Comparison of ENCODE assay signal across 21 cellular contexts in genomic region chr1:246613131-246613758, GRCh38. TPM values are rescaled to one million over a fixed set of nuclear protein-coding genes. Genes with fewer than 3 reads are reported as not detected.
DNase-seq lines count a peak whose midpoint lies in the region; ATAC-seq, FAIRE-seq and TF ChIP-seq lines count a peak whose summit lies in the region.
"Had no signal": no experiment of that assay in that cellular context is flagged by ENCODE, and none has a peak within 500 bp of the region (broad histone marks: within the 10 kb centered on the region; RNA-seq: fewer than 3 reads in every experiment).

No MANE protein-coding gene starts in this region.

- no peak overlapping the region for H3K9ac ChIP-seq in K562 (ENCODE audit: insufficient read depth in 1 of 2, low read depth in 2 of 2, low read length in 2 of 2)

- no peaks in the 10 kb centered on the region for H3K9me1 ChIP-seq in K562 (ENCODE audit: control insufficient read depth, insufficient read depth, low read length)

- peaks cover 30% of the 10 kb centered on the region for H3K4me1 ChIP-seq in CD8-positive, alpha-beta memory T cell (ENCODE audit: insufficient read depth, low read length)
- peaks cover 0 to 5% of the 10 kb centered on the region in 2 experiments; a peak in 2 of 5 replicates for H3K4me1 ChIP-seq in K562 (replicated peaks in 1 of 2; ENCODE audit: control insufficient read depth in 2 of 2, insufficient read depth in 2 of 2, low read length in 2 of 2)
- H3K4me1 ChIP-seq: BE2C had no signal

- no peak for TF ChIP-seq POLR2A in K562 (conservative IDR thresholded peaks at IDR 0.05)
- TF ChIP-seq POLR2A in GM12892 (IDR thresholded peaks at IDR 0.05; ENCODE audit: low read depth, low read length), result no peak

- H3K4me1 Mint-ChIP-seq in CD4-positive, alpha-beta T cell (ENCODE audit: low read depth), result peaks cover 68% of the 10 kb centered on the region
- peaks cover 42 to 71% (median 68%) of the 10 kb centered on the region in 3 donors for H3K4me1 Mint-ChIP-seq in CD8-positive, alpha-beta memory T cell
- H3K4me1 Mint-ChIP-seq in memory B cell, result peaks cover 18% of the 10 kb centered on the region

- H3K79me2 ChIP-seq in K562 (ENCODE audit: control insufficient read depth, insufficient read depth, low read length), result peaks cover 88% of the 10 kb centered on the region

- TF ChIP-seq EP300 in K562 (IDR thresholded peaks at IDR 0.05; ENCODE audit: low read length), result no peak

- H3K27me3 Mint-ChIP-seq in CD4-positive, alpha-beta T cell, result no peaks in the 10 kb centered on the region
- no peaks in the 10 kb centered on the region for H3K27me3 Mint-ChIP-seq in CD8-positive, alpha-beta memory T cell
- no peaks in the 10 kb centered on the region for H3K27me3 Mint-ChIP-seq in memory B cell

- WGBS in K562 (ENCODE audit: insufficient coverage, low coverage, missing lambda C conversion rate), result 92% methylated on average over 3 of the region's 4 CpGs

- H3K4me3 ChIP-seq in CD8-positive, alpha-beta memory T cell (ENCODE audit: low read length), result no peak overlapping the region
- no peak overlapping the region for H3K4me3 ChIP-seq in K562
- H3K4me3 ChIP-seq: tibial artery had no signal

- ATAC-seq in CD4-positive, alpha-beta T cell (ENCODE audit: poor library complexity), result no peak
- ATAC-seq in K562 (no peak), memory B cell (ENCODE audit: low read depth) (no peak), GM19467 (IDR thresholded peaks at IDR 0.05; ENCODE audit: unreplicated experiment) (no peak), HG03097 (IDR thresholded peaks at IDR 0.05; ENCODE audit: low FRiP score, unreplicated experiment) (no peak)
- ATAC-seq: Right ventricle myocardium inferior had no signal

- H3K36me3 Mint-ChIP-seq in CD4-positive, alpha-beta T cell (ENCODE audit: low read depth), result peaks cover 63% of the 10 kb centered on the region
- H3K36me3 Mint-ChIP-seq in CD8-positive, alpha-beta memory T cell, result peaks cover 0 to 27% (median 7%) of the 10 kb centered on the region in 3 donors
- peaks cover 7% of the 10 kb centered on the region for H3K36me3 Mint-ChIP-seq in memory B cell

- TF ChIP-seq CTCF in CD4-positive, alpha-beta T cell (IDR thresholded peaks at IDR 0.05), result no peak
- TF ChIP-seq CTCF in K562 (IDR thresholded peaks at IDR 0.05 in 2 of 3, conservative IDR thresholded peaks at IDR 0.05 in 1 of 3; ENCODE audit: insufficient read depth in 2 of 3, low read depth in 1 of 3, low read length in 3 of 3), result no peak

- in situ Hi-C loops in K562 (cut with MboI), result no loop called here

- no peaks in the 10 kb centered on the region for H3K9me3 ChIP-seq in CD4-positive, alpha-beta T cell (ENCODE audit: control insufficient read depth, low read length)
- H3K9me3 ChIP-seq in CD8-positive, alpha-beta memory T cell (ENCODE audit: low read length), result no peaks in the 10 kb centered on the region
- no peaks in the 10 kb centered on the region for H3K9me3 ChIP-seq in K562 (replicated peaks; ENCODE audit: control insufficient read depth, insufficient read depth, low read depth, low read length)
- H3K9me3 ChIP-seq: BE2C, tibial artery had no signal

- H3K36me3 ChIP-seq in CD8-positive, alpha-beta memory T cell (ENCODE audit: insufficient read depth, low read length), result peaks cover 6% of the 10 kb centered on the region
- H3K36me3 ChIP-seq in K562 (ENCODE audit: control insufficient read depth, insufficient read depth, low read length), result peaks cover 16% of the 10 kb centered on the region
- H3K36me3 ChIP-seq: BE2C, tibial artery, WERI-Rb-1 had no signal

- H3K27ac Mint-ChIP-seq in CD4-positive, alpha-beta T cell, result peak overlapping the region; percentile 80
- H3K27ac Mint-ChIP-seq in CD8-positive, alpha-beta memory T cell, result peak overlapping the region; percentile 8 to 79 (median 40)
- H3K27ac Mint-ChIP-seq in memory B cell, result peak overlapping the region; percentile 89

- BruUV-seq in K562 (replicated peaks; lab: Mats Ljungman, UMichigan), result no TSS peak

- TF ChIP-seq RAD21 in K562 (CRISPR knock-in tag; conservative IDR thresholded peaks at IDR 0.05 in 1 of 2, IDR thresholded peaks at IDR 0.05 in 1 of 2), result no peak

- POLR2A ChIA-PET in CD4-positive, alpha-beta T cell (lab: Charles Lee), result no interaction called here
- POLR2A ChIA-PET in CD8-positive, alpha-beta memory T cell (lab: Charles Lee), result no interaction called here
- POLR2A ChIA-PET in K562 (lab: Yijun Ruan, JAX), result interaction anchor here (0.6 kb wide), 1 partner anchor 73 kb away, joined by 3 read pairs; no protein-coding TSS in a partner anchor

- H3K9me3 Mint-ChIP-seq in CD4-positive, alpha-beta T cell, result no peaks in the 10 kb centered on the region
- no peaks in the 10 kb centered on the region for H3K9me3 Mint-ChIP-seq in CD8-positive, alpha-beta memory T cell
- H3K9me3 Mint-ChIP-seq in memory B cell, result no peaks in the 10 kb centered on the region

- no peak overlapping the region for H3K27ac ChIP-seq in CD4-positive, alpha-beta T cell (ENCODE audit: low read depth, low read length)
- no peak overlapping the region for H3K27ac ChIP-seq in CD8-positive, alpha-beta memory T cell (ENCODE audit: low read depth, low read length)
- no peak overlapping the region for H3K27ac ChIP-seq in K562 (ENCODE audit: extremely low read depth, low read depth, low read length)
- H3K27ac ChIP-seq: tibial artery, WERI-Rb-1 had no signal

- no peak for DNase-seq in CD4-positive, alpha-beta T cell
- no peak for DNase-seq in CD8-positive, alpha-beta memory T cell
- DNase-seq in K562 (ENCODE audit: extremely low read depth in 1 of 4, low spot score in 3 of 4) (no peak), memory B cell (ENCODE audit: low spot score in 2 of 2) (no peak), GM12892 (ENCODE audit: insufficient read length) (no peak)
- no peak for DNase-seq in stimulated activated CD4-positive, alpha-beta T cell treated with anti-CD3 and anti-CD28 coated beads, Interleukin-1b, Interleukin-23, amount 100 ng/mL, for 48 hours
- DNase-seq: activated gamma-delta T cell treated with Interleukin-2 at 50 U/mL for 16 hours; BE2C; GF-D8; hypothalamus; Kasumi-1; NCI-H1105; NCI-H2107; NCI-H510A treated with DMSO at 0.1 percent for 48 hours; stimulated activated naive CD4-positive, alpha-beta T cell; tibial artery; WERI-Rb-1 had no signal

- no peak overlapping the region for H3K4me2 ChIP-seq in K562 (ENCODE audit: insufficient read depth, low read length)

- H2AFZ ChIP-seq in K562 (ENCODE audit: low read depth, low read length), result no peak overlapping the region

- no peak overlapping the region for H3K4me3 Mint-ChIP-seq in CD4-positive, alpha-beta T cell
- peak overlapping the region in 1 of 7 donors; percentile 76 for H3K4me3 Mint-ChIP-seq in CD8-positive, alpha-beta memory T cell
- no peak overlapping the region for H3K4me3 Mint-ChIP-seq in memory B cell

- intact Hi-C loops in CD4-positive, alpha-beta T cell (cut with DNase I, micrococcal nuclease), result loop anchor here in 1 of 2 experiments (5.0 kb wide), 1 partner anchor 46 kb away; the partner anchor contains the start of genes CNST and TFB2M
- intact Hi-C loops in K562 (cut with micrococcal nuclease), result no loop called here

- H3K27me3 ChIP-seq in CD4-positive, alpha-beta T cell (ENCODE audit: control insufficient read depth, insufficient read depth, low read length), result no peaks in the 10 kb centered on the region
- no peaks in the 10 kb centered on the region for H3K27me3 ChIP-seq in CD8-positive, alpha-beta memory T cell (ENCODE audit: insufficient read depth, low read length, poor library complexity, severe bottlenecking)
- H3K27me3 ChIP-seq in K562 (ENCODE audit: control insufficient read depth in 2 of 2, insufficient read depth in 2 of 2, low read length in 2 of 2), result no peaks in the 10 kb centered on the region
- H3K27me3 ChIP-seq: BE2C, tibial artery had no signal

- FAIRE-seq in K562 (lab: Jason Lieb, UNC) (no peak), GM12892 (lab: Jason Lieb, UNC) (no peak)
- FAIRE-seq: GM12891 had no signal

- CTCF ChIA-PET in CD4-positive, alpha-beta T cell (lab: Charles Lee), result interaction anchor here (0.6 kb wide), 1 partner anchor 140 kb away, joined by 4 read pairs; no protein-coding TSS in a partner anchor
- CTCF ChIA-PET in CD8-positive, alpha-beta memory T cell (lab: Charles Lee), result no interaction called here
- CTCF ChIA-PET in K562 (lab: Yijun Ruan, JAX; ENCODE audit: low intra/inter-chr PET ratio), result no interaction called here

- H4K20me1 ChIP-seq in K562 (replicated peaks; ENCODE audit: control insufficient read depth, insufficient read depth, low read length), result peaks cover 9% of the 10 kb centered on the region

RNA-seq across cellular contexts. Expression of gene CNST, which starts 47.0 kb away (rescaled TPM):
- total RNA-seq in CD4-positive, alpha-beta T cell, result 10 to 100 TPM; 71.9 to 72.6 TPM
- total RNA-seq in CD8-positive, alpha-beta memory T cell, result 10 to 100 TPM; 29.6 to 31.3 TPM
- 39.4 TPM for polyA plus RNA-seq in CD8-positive, alpha-beta memory T cell
- total RNA-seq in K562 (2011; cell fraction: chromatin; rRNA removed; ENCODE audit: low replicate concordance), result 251 and 301 TPM in 2 replicates
- 61.0 and 78.0 TPM in 2 replicates for total RNA-seq in K562 (2011; cell fraction: nucleolus; rRNA removed)
- 82.1 and 87.6 TPM in 2 replicates for total RNA-seq in K562 (2011; cell fraction: nucleoplasm; rRNA removed)
- total RNA-seq in K562 (2014; rRNA removed) (23.9 and 25.2 TPM in 2 replicates), K562 (2014; rRNA removed; fragmentation: Illumina TruSeq; extraction: Trizol) (39.1 and 46.1 TPM in 2 replicates), K562 (2015; rRNA removed; fragmentation: Illumina TruSeq; extraction: Trizol) (29.9 and 31.1 TPM in 2 replicates), K562 (2021) (45.5 and 55.3 TPM in 2 replicates)
- polyA plus RNA-seq in K562 (2011; rRNA removed) (41.4 and 43.9 TPM in 2 replicates), K562 (2014; fragmentation: Illumina TruSeq; extraction: Trizol) (30.1 and 30.8 TPM in 2 replicates), K562 (2014; fragmentation: Nextera tagmentation; extraction: Ambion mirVana) (10 to 100 TPM; 17.0 to 22.9 TPM), K562 (2014; rRNA removed) (20.6 and 23.3 TPM in 2 replicates)
- polyA plus RNA-seq in K562 (2011; cell fraction: cytosol; rRNA removed), result 11.5 and 23.2 TPM in 2 replicates
- 37.1 and 53.3 TPM in 2 replicates for polyA plus RNA-seq in K562 (2011; cell fraction: nucleus; rRNA removed)
- 16.1 and 19.6 TPM in 2 replicates for polyA plus RNA-seq in K562 (2012)
- 210 and 261 TPM in 2 replicates for polyA minus RNA-seq in K562 (2011; rRNA and poly(A)+ RNA removed)
- polyA minus RNA-seq in K562 (2011; cell fraction: cytosol; rRNA and poly(A)+ RNA removed), result 25.3 and 33.2 TPM in 2 replicates
- 50.6 and 123 TPM in 2 replicates for polyA minus RNA-seq in K562 (2011; cell fraction: nucleus; rRNA and poly(A)+ RNA removed)
- 7.7 TPM for polyA plus RNA-seq in GM12892 (2012; ENCODE audit: missing spikeins)

RNA-seq across cellular contexts. Expression of gene TFB2M, which starts 47.2 kb away (rescaled TPM):
- total RNA-seq in CD4-positive, alpha-beta T cell, result 1 to 10 TPM; 8.0 to 9.0 TPM
- 10 to 100 TPM; 31.9 to 32.9 TPM for total RNA-seq in CD8-positive, alpha-beta memory T cell
- 16.7 TPM for polyA plus RNA-seq in CD8-positive, alpha-beta memory T cell
- total RNA-seq in K562 (2011; cell fraction: chromatin; rRNA removed; ENCODE audit: low replicate concordance), result 23.8 and 25.2 TPM in 2 replicates
- 22.5 TPM in 2 replicates for total RNA-seq in K562 (2011; cell fraction: nucleolus; rRNA removed)
- 17.8 and 18.7 TPM in 2 replicates for total RNA-seq in K562 (2011; cell fraction: nucleoplasm; rRNA removed)
- total RNA-seq in K562 (2014; rRNA removed) (51.1 and 55.1 TPM in 2 replicates), K562 (2014; rRNA removed; fragmentation: Illumina TruSeq; extraction: Trizol) (72.3 and 80.2 TPM in 2 replicates), K562 (2015; rRNA removed; fragmentation: Illumina TruSeq; extraction: Trizol) (48.2 and 55.2 TPM in 2 replicates), K562 (2021) (63.0 and 63.6 TPM in 2 replicates)
- polyA plus RNA-seq in K562 (2011; rRNA removed) (50.7 and 70.6 TPM in 2 replicates), K562 (2014; fragmentation: Illumina TruSeq; extraction: Trizol) (63.5 and 65.0 TPM in 2 replicates), K562 (2014; fragmentation: Nextera tagmentation; extraction: Ambion mirVana) (100 to 1,000 TPM; 141 to 162 TPM), K562 (2014; rRNA removed) (77.7 and 78.1 TPM in 2 replicates)
- polyA plus RNA-seq in K562 (2011; cell fraction: cytosol; rRNA removed), result 19.8 and 24.0 TPM in 2 replicates
- polyA plus RNA-seq in K562 (2011; cell fraction: nucleus; rRNA removed), result 13.3 and 16.0 TPM in 2 replicates
- polyA plus RNA-seq in K562 (2012), result 27.6 and 52.8 TPM in 2 replicates
- polyA minus RNA-seq in K562 (2011; rRNA and poly(A)+ RNA removed), result 27.1 and 29.2 TPM in 2 replicates
- polyA minus RNA-seq in K562 (2011; cell fraction: cytosol; rRNA and poly(A)+ RNA removed), result 14.7 and 15.6 TPM in 2 replicates
- polyA minus RNA-seq in K562 (2011; cell fraction: nucleus; rRNA and poly(A)+ RNA removed), result 14.9 and 19.1 TPM in 2 replicates
- polyA plus RNA-seq in GM12892 (2012; ENCODE audit: missing spikeins), result 20.8 TPM
